ENCODE assay signal across 1 cellular context in genomic region chrX:71052721-71053120, GRCh38.
TF ChIP-seq lines count a peak whose summit lies in the region.

No MANE protein-coding gene starts in this region.

TF ChIP-seq in GM23338, 12 proteins besides CTCF, POLR2A, EP300 and RAD21 (continued from another document):
- TF ChIP-seq, protein P1, sequence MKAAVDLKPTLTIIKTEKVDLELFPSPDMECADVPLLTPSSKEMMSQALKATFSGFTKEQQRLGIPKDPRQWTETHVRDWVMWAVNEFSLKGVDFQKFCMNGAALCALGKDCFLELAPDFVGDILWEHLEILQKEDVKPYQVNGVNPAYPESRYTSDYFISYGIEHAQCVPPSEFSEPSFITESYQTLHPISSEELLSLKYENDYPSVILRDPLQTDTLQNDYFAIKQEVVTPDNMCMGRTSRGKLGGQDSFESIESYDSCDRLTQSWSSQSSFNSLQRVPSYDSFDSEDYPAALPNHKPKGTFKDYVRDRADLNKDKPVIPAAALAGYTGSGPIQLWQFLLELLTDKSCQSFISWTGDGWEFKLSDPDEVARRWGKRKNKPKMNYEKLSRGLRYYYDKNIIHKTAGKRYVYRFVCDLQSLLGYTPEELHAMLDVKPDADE (IDR thresholded peaks at IDR 0.05), result no peak
- no peak for TF ChIP-seq POLR2AphosphoS5 (IDR thresholded peaks at IDR 0.05; ENCODE audit: low read depth)
